Comparison of ENCODE assay signal across 8 cellular contexts in the genomic region with DNA sequence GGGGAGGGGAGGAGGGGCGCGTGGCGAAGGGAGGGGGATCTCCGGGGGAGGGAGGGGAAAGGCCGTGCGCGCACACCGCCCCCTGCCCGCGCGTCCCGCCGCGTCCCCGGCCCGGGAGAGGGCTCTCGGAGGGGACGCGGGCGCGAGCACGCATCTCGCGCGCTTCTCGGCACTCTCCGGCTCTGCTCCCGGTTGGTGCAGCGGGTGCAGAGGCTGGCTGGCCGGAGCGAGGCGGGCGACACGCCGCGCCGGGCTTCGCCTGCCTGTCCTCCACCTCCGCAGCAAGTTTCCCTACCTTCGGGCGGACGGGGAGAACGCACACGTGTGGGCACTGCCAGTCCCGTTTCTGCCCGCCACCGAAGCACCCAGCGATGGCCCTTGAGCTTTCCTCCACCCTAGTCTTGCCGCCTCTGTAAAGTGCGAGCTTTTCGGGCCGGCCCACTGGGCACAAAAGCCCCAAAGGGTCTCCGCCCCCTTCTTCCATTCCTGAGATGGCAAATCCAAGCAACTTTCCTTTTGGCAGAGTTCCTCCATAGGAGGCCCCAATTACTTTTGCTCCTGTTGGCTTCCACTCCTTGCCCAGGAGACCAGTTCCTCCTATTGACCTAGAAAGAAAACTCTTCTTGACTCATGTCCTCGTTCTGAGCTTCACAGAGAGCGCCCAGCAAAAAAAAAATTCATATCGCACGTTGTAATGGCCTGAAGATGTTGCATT. TPM values are rescaled to one million over a fixed set of nuclear protein-coding genes. Genes with fewer than 3 reads are reported as not detected.
A peak's percentile ranks its signal among the peaks of the same experiment; 100 is the strongest.
DNase-seq lines count a peak whose midpoint lies in the region; ATAC-seq and TF ChIP-seq lines count a peak whose summit lies in the region.

No MANE protein-coding gene starts in this region.

- H3K4me1 ChIP-seq in DOHH2 (ENCODE audit: control insufficient read depth, low read length): peaks cover 38% of the 10 kb centered on the region
- peaks cover 10% of the 10 kb centered on the region for H3K4me1 ChIP-seq in RWPE2 (ENCODE audit: insufficient read depth, poor library complexity, severe bottlenecking)
- peaks cover 37% of the 10 kb centered on the region for H3K4me1 ChIP-seq in osteoblast (ENCODE audit: insufficient read depth, low read length)

- H3K4me1 Mint-ChIP-seq in glutamatergic neuron (ENCODE audit: low read depth, unreplicated experiment) (peaks cover 17% of the 10 kb centered on the region), type B pancreatic cell (ENCODE audit: unreplicated experiment) (peaks cover 43% of the 10 kb centered on the region)

- H3K4me3 ChIP-seq in DOHH2 (ENCODE audit: low read length) (peak overlapping the region; percentile 84), RWPE2 (ENCODE audit: severe bottlenecking) (peak overlapping the region; percentile 50), osteoblast (ENCODE audit: insufficient read depth, low read length) (peak overlapping the region; percentile 88)

- peaks cover 24 to 35% of the 10 kb centered on the region in 2 donors for H3K36me3 Mint-ChIP-seq in activated naive CD4-positive, alpha-beta T cell treated with anti-CD3 and anti-CD28 coated beads, Interleukin-2, amount 50 U/mL, for 72 hours
- H3K36me3 Mint-ChIP-seq in glutamatergic neuron (ENCODE audit: unreplicated experiment) (no peaks in the 10 kb centered on the region), type B pancreatic cell (peaks cover 36% of the 10 kb centered on the region)

- ATAC-seq in GM21576 (IDR thresholded peaks at IDR 0.05; ENCODE audit: unreplicated experiment): peak; percentile 48
- ATAC-seq in RWPE2 (ENCODE audit: low read depth): peak; percentile 77
- ATAC-seq in activated naive CD4-positive, alpha-beta T cell treated with anti-CD3 and anti-CD28 coated beads, Interleukin-2, amount 50 U/mL, for 72 hours: peak; percentile 58 to 72

- H3K79me2 ChIP-seq in DOHH2 (ENCODE audit: control insufficient read depth, low read length) (peaks cover 41% of the 10 kb centered on the region), osteoblast (ENCODE audit: insufficient read depth, low read length) (peaks cover 43% of the 10 kb centered on the region)

- H3K36me3 ChIP-seq in DOHH2 (ENCODE audit: control insufficient read depth, low read length) (peaks cover 49% of the 10 kb centered on the region), RWPE2 (ENCODE audit: low read depth) (peaks cover 47% of the 10 kb centered on the region), osteoblast (ENCODE audit: insufficient read depth, low read length) (peaks cover 39% of the 10 kb centered on the region)

- H3K27ac ChIP-seq in DOHH2 (ENCODE audit: low read depth, low read length): peak overlapping the region; percentile 85
- peak overlapping the region; percentile 78 for H3K27ac ChIP-seq in RWPE2 (ENCODE audit: poor library complexity, severe bottlenecking)
- peak overlapping the region; percentile 16 for H3K27ac ChIP-seq in osteoblast (ENCODE audit: low read depth, low read length)

- DNase-seq in HuH-7.5 (ENCODE audit: low spot score) (peak; percentile 97), RWPE2 (ENCODE audit: low spot score) (no peak), glutamatergic neuron (peak; percentile 86), osteoblast (ENCODE audit: insufficient read length, low spot score, missing footprints) (peak; percentile 95), type B pancreatic cell (ENCODE audit: extremely low spot score, unreplicated experiment) (peak; percentile 89)
- peak in 1 of 2 donors; percentile 81 for DNase-seq in activated naive CD4-positive, alpha-beta T cell treated with anti-CD3 and anti-CD28 coated beads, Interleukin-2, amount 50 U/mL, for 72 hours (ENCODE audit: low spot score in 2 of 2)

- H3K4me2 ChIP-seq in DOHH2 (ENCODE audit: low read length) (peak overlapping the region; percentile 86), osteoblast (ENCODE audit: insufficient read depth, low read length) (peak overlapping the region; percentile 98)

- TF ChIP-seq CTCF in DOHH2 (IDR thresholded peaks at IDR 0.05; ENCODE audit: low read depth, low read length, poor library complexity, severe bottlenecking) (no peak), RWPE2 (IDR thresholded peaks at IDR 0.05; ENCODE audit: poor library complexity, severe bottlenecking) (no peak), glutamatergic neuron (IDR thresholded peaks at IDR 0.05; ENCODE audit: partially characterized antibody, unreplicated experiment) (peak; percentile 27), osteoblast (IDR thresholded peaks at IDR 0.05; ENCODE audit: extremely low read depth, low read depth, low read length) (no peak), type B pancreatic cell (conservative IDR thresholded peaks at IDR 0.05) (no peak)

- peak overlapping the region; percentile 83 for H2AFZ ChIP-seq in osteoblast (ENCODE audit: low read length)

- H3K27me3 Mint-ChIP-seq in glutamatergic neuron (ENCODE audit: unreplicated experiment): peaks cover 10% of the 10 kb centered on the region
- H3K27me3 Mint-ChIP-seq in type B pancreatic cell: no peaks in the 10 kb centered on the region

- H3F3A ChIP-seq in DOHH2 (ENCODE audit: control insufficient read depth, insufficient read depth): peaks cover 6% of the 10 kb centered on the region

- no peaks in the 10 kb centered on the region for H3K9me2 ChIP-seq in DOHH2 (replicated peaks; ENCODE audit: control insufficient read depth, low read length)

- H4K20me1 ChIP-seq in DOHH2 (ENCODE audit: control insufficient read depth, insufficient read depth, low read depth, low read length) (no peaks in the 10 kb centered on the region; the same call in 1 of the 2 replicates), osteoblast (ENCODE audit: insufficient read depth, low read length) (peaks cover 30% of the 10 kb centered on the region)

- H3K9me3 ChIP-seq in DOHH2 (ENCODE audit: control insufficient read depth, insufficient read depth, low read length) (no peaks in the 10 kb centered on the region), RWPE2 (ENCODE audit: severe bottlenecking) (no peaks in the 10 kb centered on the region), osteoblast (ENCODE audit: low read depth, low read length) (no peaks in the 10 kb centered on the region)

- no peaks in the 10 kb centered on the region for H3K9me3 Mint-ChIP-seq in activated naive CD4-positive, alpha-beta T cell treated with anti-CD3 and anti-CD28 coated beads, Interleukin-2, amount 50 U/mL, for 72 hours
- H3K9me3 Mint-ChIP-seq in glutamatergic neuron (ENCODE audit: unreplicated experiment): peaks cover 12% of the 10 kb centered on the region
- H3K9me3 Mint-ChIP-seq in type B pancreatic cell: no peaks in the 10 kb centered on the region

- H3K27me3 ChIP-seq in DOHH2 (ENCODE audit: control insufficient read depth, low read length): no peaks in the 10 kb centered on the region
- H3K27me3 ChIP-seq in RWPE2 (ENCODE audit: insufficient read depth, poor library complexity, severe bottlenecking): no peaks in the 10 kb centered on the region
- H3K27me3 ChIP-seq in osteoblast (ENCODE audit: insufficient read depth, low read length): no peaks in the 10 kb centered on the region

- peak overlapping the region; percentile 51 to 87 for H3K27ac Mint-ChIP-seq in activated naive CD4-positive, alpha-beta T cell treated with anti-CD3 and anti-CD28 coated beads, Interleukin-2, amount 50 U/mL, for 72 hours
- H3K27ac Mint-ChIP-seq in glutamatergic neuron (ENCODE audit: unreplicated experiment) (peak overlapping the region; percentile 75), type B pancreatic cell (peak overlapping the region; percentile 84)

- H3K4me3 Mint-ChIP-seq in glutamatergic neuron (ENCODE audit: unreplicated experiment) (peak overlapping the region; percentile 93), type B pancreatic cell (peak overlapping the region; percentile 94)

RNA-seq across cellular contexts. Expression of a gene that starts 0.4 kb away (rescaled TPM):
- total RNA-seq in activated naive CD4-positive, alpha-beta T cell treated with anti-CD3 and anti-CD28 coated beads, Interleukin-2, amount 50 U/mL, for 72 hours: 10 to 100 TPM; 24.4 to 55.8 TPM
- total RNA-seq in glutamatergic neuron (ENCODE audit: unreplicated experiment) (34.5 TPM), osteoblast (9.1 and 9.4 TPM in 2 replicates), type B pancreatic cell (ENCODE audit: low replicate concordance) (30.6 and 49.3 TPM in 2 replicates)

RNA-seq across cellular contexts. Expression of a gene that starts 0.6 kb away (rescaled TPM):
- 10 to 100 TPM; 36.8 to 43.2 TPM for total RNA-seq in activated naive CD4-positive, alpha-beta T cell treated with anti-CD3 and anti-CD28 coated beads, Interleukin-2, amount 50 U/mL, for 72 hours
- total RNA-seq in glutamatergic neuron (ENCODE audit: unreplicated experiment) (38.2 TPM), osteoblast (14.7 and 19.5 TPM in 2 replicates), type B pancreatic cell (ENCODE audit: low replicate concordance) (49.2 and 72.2 TPM in 2 replicates)

RNA-seq across cellular contexts. Expression of a gene that starts 26.0 kb away (rescaled TPM):
- 10 to 100 TPM; 71.4 to 76.3 TPM for total RNA-seq in activated naive CD4-positive, alpha-beta T cell treated with anti-CD3 and anti-CD28 coated beads, Interleukin-2, amount 50 U/mL, for 72 hours
- total RNA-seq in glutamatergic neuron (ENCODE audit: unreplicated experiment) (not detected), osteoblast (0.88 and 1.1 TPM in 2 replicates), type B pancreatic cell (ENCODE audit: low replicate concordance) (3.2 and 4.2 TPM in 2 replicates)

RNA-seq across cellular contexts. Expression of a gene that starts 50.9 kb away (rescaled TPM):
- total RNA-seq in activated naive CD4-positive, alpha-beta T cell treated with anti-CD3 and anti-CD28 coated beads, Interleukin-2, amount 50 U/mL, for 72 hours: 10 to 100 TPM; 15.5 to 23.5 TPM
- total RNA-seq in glutamatergic neuron (ENCODE audit: unreplicated experiment) (0.27 TPM), osteoblast (46.6 and 49.9 TPM in 2 replicates), type B pancreatic cell (ENCODE audit: low replicate concordance) (74.5 and 89.9 TPM in 2 replicates)

Comparison
In these comparisons a context has a peak if more than half of its experiments do, and no peak if none do; other contexts are left out.
1. H3K27ac ChIP-seq: peak in every context shown above with its lines; median percentile 85 in DOHH2; 78 in RWPE2; 16 in osteoblast.
2. RNA of a gene that starts 26.0 kb away (total RNA-seq): 71.4 to 76.3 TPM in activated naive CD4-positive, alpha-beta T cell treated with anti-CD3 and anti-CD28 coated beads, Interleukin-2, amount 50 U/mL, for 72 hours; 3.2 to 4.2 TPM in type B pancreatic cell, 0.88 to 1.1 TPM in osteoblast and not detected in glutamatergic neuron (single experiment); every median in the first group is over 10 times any median in the second.
3. Peak in every context shown above with its lines, with median percentiles within 50 percentile points of each other: H3K4me3 ChIP-seq, ATAC-seq and H3K27ac Mint-ChIP-seq.